12 cellular contexts compared by ENCODE assay signal in genomic region chr1:19437911-19438310, GRCh38. TPM values are rescaled to one million over a fixed set of nuclear protein-coding genes. Genes with fewer than 3 reads are reported as not detected.
A peak's percentile ranks its signal among the peaks of the same experiment; 100 is the strongest.
DNase-seq lines count a peak whose midpoint lies in the region; ATAC-seq, FAIRE-seq and TF ChIP-seq lines count a peak whose summit lies in the region.
"Had no signal": no experiment of that assay in that cellular context is flagged by ENCODE, and none has a peak within 500 bp of the region (broad histone marks: within the 10 kb centered on the region; RNA-seq: fewer than 3 reads in every experiment).

No MANE protein-coding gene starts in this region.

- peaks cover 86% of the 10 kb centered on the region for H3K79me2 ChIP-seq in K562 (ENCODE audit: control insufficient read depth, insufficient read depth, low read length)

- peaks cover 32% of the 10 kb centered on the region for H3K36me3 ChIP-seq in K562 (ENCODE audit: control insufficient read depth, insufficient read depth, low read length)

- H3K27me3 ChIP-seq in CD4-positive, alpha-beta T cell (ENCODE audit: control insufficient read depth, insufficient read depth, low read length), result no peaks in the 10 kb centered on the region
- H3K27me3 ChIP-seq in K562 (ENCODE audit: control insufficient read depth in 2 of 2, insufficient read depth in 2 of 2, low read length in 2 of 2), result no peaks in the 10 kb centered on the region

- H2AFZ ChIP-seq in K562 (ENCODE audit: low read depth, low read length), result no peak overlapping the region

- H3K27ac Mint-ChIP-seq in CD4-positive, alpha-beta T cell, result peak overlapping the region; percentile 76

- TF ChIP-seq POLR2A in K562 (conservative IDR thresholded peaks at IDR 0.05), result no peak

- H3K4me3 Mint-ChIP-seq in CD4-positive, alpha-beta T cell, result no peak overlapping the region
- no peak overlapping the region for H3K4me3 Mint-ChIP-seq in activated T-cell treated with anti-CD3 and anti-CD28 coated beads, Interleukin-2, amount 50 U/mL, for 4 hours

- TF ChIP-seq CTCF in CD4-positive, alpha-beta T cell (IDR thresholded peaks at IDR 0.05), result no peak
- no peak for TF ChIP-seq CTCF in K562 (IDR thresholded peaks at IDR 0.05 in 2 of 3, conservative IDR thresholded peaks at IDR 0.05 in 1 of 3; ENCODE audit: insufficient read depth in 2 of 3, low read depth in 1 of 3, low read length in 3 of 3)

- no peak for DNase-seq in CD4-positive, alpha-beta T cell
- DNase-seq in K562 (ENCODE audit: extremely low read depth in 1 of 4, low spot score in 3 of 4) (no peak), left ventricle myocardium superior (peak; percentile 91), putamen (ENCODE audit: low spot score) (peak; percentile 28), left lobe of liver (ENCODE audit: low spot score) (no peak)
- no peak for DNase-seq in activated CD8-positive, alpha-beta memory T cell treated with anti-CD3 and anti-CD28 coated beads for 24 hours
- DNase-seq in activated T-cell treated with anti-CD3 and anti-CD28 coated beads, Interleukin-2, amount 50 U/mL, for 4 hours, result no peak
- DNase-seq: NCI-H1694, T1000 had no signal

- POLR2A ChIA-PET in CD4-positive, alpha-beta T cell (lab: Charles Lee), result interaction anchor here (0.9 to 1.5 kb wide), 5 partner anchors 25 to 48 kb away, joined by 3 to 6 read pairs (median 4); partner anchors contain the start of gene CAPZB
- POLR2A ChIA-PET in K562 (lab: Yijun Ruan, JAX), result interaction anchor here (0.6 to 1.2 kb wide), 8 partner anchors 9 to 147 kb away, joined by 3 to 4 read pairs (median 3); no protein-coding TSS in a partner anchor

- WGBS in K562 (ENCODE audit: insufficient coverage, low coverage, missing lambda C conversion rate), result 94% methylated on average over 17 of the region's 17 CpGs

- H4K20me1 ChIP-seq in K562 (replicated peaks; ENCODE audit: control insufficient read depth, insufficient read depth, low read length), result peaks cover 50% of the 10 kb centered on the region

- ATAC-seq in CD4-positive, alpha-beta T cell (ENCODE audit: poor library complexity), result no peak
- ATAC-seq in K562 (no peak), left ventricle myocardium superior (peak; percentile 63), left lobe of liver (no peak), GM18520 (IDR thresholded peaks at IDR 0.05; ENCODE audit: unreplicated experiment) (no peak)
- no peak for ATAC-seq in activated T-cell treated with anti-CD3 and anti-CD28 coated beads, Interleukin-2, amount 50 U/mL, for 4 hours

- H3K27ac ChIP-seq in CD4-positive, alpha-beta T cell (ENCODE audit: low read depth, low read length), result no peak overlapping the region
- no peak overlapping the region for H3K27ac ChIP-seq in K562 (ENCODE audit: extremely low read depth, low read depth, low read length)

- TF ChIP-seq RAD21 in K562 (CRISPR knock-in tag; conservative IDR thresholded peaks at IDR 0.05 in 1 of 2, IDR thresholded peaks at IDR 0.05 in 1 of 2), result no peak

- no peaks in the 10 kb centered on the region for H3K9me1 ChIP-seq in K562 (ENCODE audit: control insufficient read depth, insufficient read depth, low read length)

- no peaks in the 10 kb centered on the region for H3K27me3 Mint-ChIP-seq in CD4-positive, alpha-beta T cell
- no peaks in the 10 kb centered on the region for H3K27me3 Mint-ChIP-seq in activated T-cell treated with anti-CD3 and anti-CD28 coated beads, Interleukin-2, amount 50 U/mL, for 4 hours (ENCODE audit: low read depth)

- no peak overlapping the region for H3K4me3 ChIP-seq in K562

- H3K9ac ChIP-seq in K562 (ENCODE audit: insufficient read depth in 1 of 2, low read depth in 2 of 2, low read length in 2 of 2), result no peak overlapping the region

- no peaks in the 10 kb centered on the region for H3K9me3 Mint-ChIP-seq in CD4-positive, alpha-beta T cell
- no peaks in the 10 kb centered on the region for H3K9me3 Mint-ChIP-seq in activated T-cell treated with anti-CD3 and anti-CD28 coated beads, Interleukin-2, amount 50 U/mL, for 4 hours

- H3K36me3 Mint-ChIP-seq in CD4-positive, alpha-beta T cell (ENCODE audit: low read depth), result peaks cover 54% of the 10 kb centered on the region
- H3K36me3 Mint-ChIP-seq in activated T-cell treated with anti-CD3 and anti-CD28 coated beads, Interleukin-2, amount 50 U/mL, for 4 hours (ENCODE audit: insufficient read depth), result peaks cover 21% of the 10 kb centered on the region

- BruUV-seq in K562 (replicated peaks; lab: Mats Ljungman, UMichigan), result no TSS peak

- H3K9me3 ChIP-seq in CD4-positive, alpha-beta T cell (ENCODE audit: control insufficient read depth, low read length), result no peaks in the 10 kb centered on the region
- no peaks in the 10 kb centered on the region for H3K9me3 ChIP-seq in K562 (replicated peaks; ENCODE audit: control insufficient read depth, insufficient read depth, low read depth, low read length)

- no peak for TF ChIP-seq EP300 in K562 (IDR thresholded peaks at IDR 0.05; ENCODE audit: low read length)

- H3K4me2 ChIP-seq in K562 (ENCODE audit: insufficient read depth, low read length), result no peak overlapping the region

- in situ Hi-C loops in K562 (cut with MboI), result no loop called here

- intact Hi-C loops in CD4-positive, alpha-beta T cell (cut with DNase I, micrococcal nuclease), result loop anchor here in 1 of 2 experiments (5.0 kb wide), 1 partner anchor 46 kb away; no protein-coding TSS in a partner anchor
- intact Hi-C loops in K562 (cut with micrococcal nuclease) (no loop called here), left ventricle myocardium superior (cut with micrococcal nuclease) (loop anchor here (10.0 kb wide), 1 partner anchor 47 kb away; the partner anchor contains the start of gene CAPZB)

- peaks cover 93% of the 10 kb centered on the region for H3K4me1 Mint-ChIP-seq in CD4-positive, alpha-beta T cell (ENCODE audit: low read depth)
- H3K4me1 Mint-ChIP-seq in activated T-cell treated with anti-CD3 and anti-CD28 coated beads, Interleukin-2, amount 50 U/mL, for 4 hours (ENCODE audit: low read depth), result peaks cover 94% of the 10 kb centered on the region

- FAIRE-seq in K562 (lab: Jason Lieb, UNC), result no peak
- FAIRE-seq: colon, GM19239 had no signal

- CTCF ChIA-PET in CD4-positive, alpha-beta T cell (lab: Charles Lee), result interaction anchor here (1.9 to 5.0 kb wide), 2 partner anchors 144 to 216 kb away, joined by 7 to 16 read pairs; no protein-coding TSS in a partner anchor
- CTCF ChIA-PET in K562 (lab: Yijun Ruan, JAX; ENCODE audit: low intra/inter-chr PET ratio), result no interaction called here

- H3K4me1 ChIP-seq in K562 (replicated peaks in 1 of 2; ENCODE audit: control insufficient read depth in 2 of 2, insufficient read depth in 2 of 2, low read length in 2 of 2), result peaks cover 15 to 20% of the 10 kb centered on the region in 2 experiments

TF ChIP-seq in K562, 482 proteins besides CTCF, POLR2A, EP300 and RAD21 (continues in another document):
- no peak for TF ChIP-seq CXXC5 (CRISPR knock-in tag; IDR thresholded peaks at IDR 0.05)
- no peak for TF ChIP-seq HNRNPL (IDR thresholded peaks at IDR 0.05; ENCODE audit: low read depth, low read length)
- TF ChIP-seq, protein P1, sequence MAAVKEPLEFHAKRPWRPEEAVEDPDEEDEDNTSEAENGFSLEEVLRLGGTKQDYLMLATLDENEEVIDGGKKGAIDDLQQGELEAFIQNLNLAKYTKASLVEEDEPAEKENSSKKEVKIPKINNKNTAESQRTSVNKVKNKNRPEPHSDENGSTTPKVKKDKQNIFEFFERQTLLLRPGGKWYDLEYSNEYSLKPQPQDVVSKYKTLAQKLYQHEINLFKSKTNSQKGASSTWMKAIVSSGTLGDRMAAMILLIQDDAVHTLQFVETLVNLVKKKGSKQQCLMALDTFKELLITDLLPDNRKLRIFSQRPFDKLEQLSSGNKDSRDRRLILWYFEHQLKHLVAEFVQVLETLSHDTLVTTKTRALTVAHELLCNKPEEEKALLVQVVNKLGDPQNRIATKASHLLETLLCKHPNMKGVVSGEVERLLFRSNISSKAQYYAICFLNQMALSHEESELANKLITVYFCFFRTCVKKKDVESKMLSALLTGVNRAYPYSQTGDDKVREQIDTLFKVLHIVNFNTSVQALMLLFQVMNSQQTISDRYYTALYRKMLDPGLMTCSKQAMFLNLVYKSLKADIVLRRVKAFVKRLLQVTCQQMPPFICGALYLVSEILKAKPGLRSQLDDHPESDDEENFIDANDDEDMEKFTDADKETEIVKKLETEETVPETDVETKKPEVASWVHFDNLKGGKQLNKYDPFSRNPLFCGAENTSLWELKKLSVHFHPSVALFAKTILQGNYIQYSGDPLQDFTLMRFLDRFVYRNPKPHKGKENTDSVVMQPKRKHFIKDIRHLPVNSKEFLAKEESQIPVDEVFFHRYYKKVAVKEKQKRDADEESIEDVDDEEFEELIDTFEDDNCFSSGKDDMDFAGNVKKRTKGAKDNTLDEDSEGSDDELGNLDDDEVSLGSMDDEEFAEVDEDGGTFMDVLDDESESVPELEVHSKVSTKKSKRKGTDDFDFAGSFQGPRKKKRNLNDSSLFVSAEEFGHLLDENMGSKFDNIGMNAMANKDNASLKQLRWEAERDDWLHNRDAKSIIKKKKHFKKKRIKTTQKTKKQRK (IDR thresholded peaks at IDR 0.05; ENCODE audit: borderline replicate concordance, low read depth, low read length), result no peak
- no peak for TF ChIP-seq TRIM28 (IDR thresholded peaks at IDR 0.05)

RNA-seq across cellular contexts. Expression of gene CAPZB, which starts 47.4 kb away (rescaled TPM):
- 100 to 1,000 TPM; 168 to 173 TPM for total RNA-seq in CD4-positive, alpha-beta T cell
- total RNA-seq in K562 (2011; cell fraction: chromatin; rRNA removed; ENCODE audit: low replicate concordance), result 58.6 and 64.0 TPM in 2 replicates
- 43.2 and 43.8 TPM in 2 replicates for total RNA-seq in K562 (2011; cell fraction: nucleolus; rRNA removed)
- 40.0 and 41.2 TPM in 2 replicates for total RNA-seq in K562 (2011; cell fraction: nucleoplasm; rRNA removed)
- total RNA-seq in K562 (2014; rRNA removed) (57.6 and 83.6 TPM in 2 replicates), K562 (2014; rRNA removed; fragmentation: Illumina TruSeq; extraction: Trizol) (131 and 133 TPM in 2 replicates), K562 (2015; rRNA removed; fragmentation: Illumina TruSeq; extraction: Trizol) (147 and 148 TPM in 2 replicates), K562 (2021) (237 and 241 TPM in 2 replicates), left ventricle myocardium superior (252 TPM), left lobe of liver (91.4 TPM)
- polyA plus RNA-seq in K562 (2011; rRNA removed) (119 and 122 TPM in 2 replicates), K562 (2014; fragmentation: Illumina TruSeq; extraction: Trizol) (259 and 297 TPM in 2 replicates), K562 (2014; fragmentation: Nextera tagmentation; extraction: Ambion mirVana) (100 to 1,000 TPM in 1 of 2 experiments, 10 to 100 TPM in 1; 70.0 to 115 TPM), K562 (2014; rRNA removed) (125 and 134 TPM in 2 replicates)
- 110 and 143 TPM in 2 replicates for polyA plus RNA-seq in K562 (2011; cell fraction: cytosol; rRNA removed)
- polyA plus RNA-seq in K562 (2011; cell fraction: nucleus; rRNA removed), result 38.1 and 62.3 TPM in 2 replicates
- polyA plus RNA-seq in K562 (2012), result 277 and 310 TPM in 2 replicates
- 103 TPM in 2 replicates for polyA minus RNA-seq in K562 (2011; rRNA and poly(A)+ RNA removed)
- 60.0 and 82.1 TPM in 2 replicates for polyA minus RNA-seq in K562 (2011; cell fraction: cytosol; rRNA and poly(A)+ RNA removed)
- polyA minus RNA-seq in K562 (2011; cell fraction: nucleus; rRNA and poly(A)+ RNA removed), result 10.9 and 20.8 TPM in 2 replicates
- 100 to 1,000 TPM; 262 to 285 (median 264) TPM for total RNA-seq in activated T-cell treated with anti-CD3 and anti-CD28 coated beads, Interleukin-2, amount 50 U/mL, for 4 hours

Comparison
In these comparisons a context has a peak if more than half of its experiments do, and no peak if none do; other contexts are left out.
1. DNase-seq: peak in left ventricle myocardium superior (single experiment) and putamen (single experiment); none in CD4-positive, alpha-beta T cell (0 of 10), K562 (0 of 4), activated CD8-positive, alpha-beta memory T cell treated with anti-CD3 and anti-CD28 coated beads for 24 hours (single experiment), left lobe of liver (single experiment) and activated T-cell treated with anti-CD3 and anti-CD28 coated beads, Interleukin-2, amount 50 U/mL, for 4 hours (single experiment).